Comparison of ENCODE assay signal across 6 cellular contexts in genomic region chr7:80999771-81000170, GRCh38.
"Had no signal": no experiment of that assay in that cellular context is flagged by ENCODE, and none has a peak within 500 bp of the region (broad histone marks: within the 10 kb centered on the region; RNA-seq: fewer than 3 reads in every experiment).

No MANE protein-coding gene starts in this region.

- H3K27me3 Mint-ChIP-seq: IgD-negative memory B cell had no signal

- H3K36me3 Mint-ChIP-seq: IgD-negative memory B cell had no signal

- H3K4me1 Mint-ChIP-seq: GM23338, H9, IgD-negative memory B cell had no signal

- H3K9me3 Mint-ChIP-seq: H9 had no signal

- H3K4me3 Mint-ChIP-seq: GM23338, H9, IgD-negative memory B cell had no signal

- H3K27ac Mint-ChIP-seq: GM23338, H9 had no signal

- H3K27ac ChIP-seq: HL-60 had no signal

- DNase-seq: H9, HCEC 1CT, KBM-7 had no signal
